9 cellular contexts compared by ENCODE assay signal in the genomic region with DNA sequence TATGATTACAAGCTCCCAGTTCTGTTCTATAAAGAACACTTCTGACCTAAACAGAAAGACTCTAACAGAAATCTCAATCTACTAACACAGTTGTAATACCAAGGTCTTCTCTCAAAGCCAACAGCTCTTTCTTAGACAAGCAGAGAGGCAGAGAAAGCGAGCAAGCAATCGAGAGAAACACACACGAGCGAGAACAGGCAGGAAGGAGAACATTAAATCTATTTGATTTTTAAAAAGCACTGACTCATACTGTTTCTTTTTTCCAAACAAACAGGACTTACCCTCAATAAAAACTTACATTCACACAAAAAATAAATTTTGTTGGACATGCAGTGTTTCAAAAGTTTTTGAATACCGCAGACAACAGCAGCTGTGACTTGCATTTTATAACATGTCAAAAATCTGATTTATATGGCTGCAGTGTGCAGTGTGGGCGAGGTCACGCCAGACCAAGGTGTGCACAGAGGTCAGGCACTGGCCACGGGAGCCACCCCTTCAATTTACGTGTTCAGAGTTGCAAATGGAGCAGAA. TPM values are rescaled to one million over a fixed set of nuclear protein-coding genes. Genes with fewer than 3 reads are reported as not detected.
DNase-seq lines count a peak whose midpoint lies in the region; ATAC-seq and TF ChIP-seq lines count a peak whose summit lies in the region.
"Had no signal": no experiment of that assay in that cellular context is flagged by ENCODE, and none has a peak within 500 bp of the region (broad histone marks: within the 10 kb centered on the region; RNA-seq: fewer than 3 reads in every experiment).

A gene with protein sequence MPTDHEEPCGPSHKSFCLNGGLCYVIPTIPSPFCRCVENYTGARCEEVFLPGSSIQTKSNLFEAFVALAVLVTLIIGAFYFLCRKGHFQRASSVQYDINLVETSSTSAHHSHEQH (minus strand): TSS at position 404 of the 531 bp plus-strand sequence. CDS start 1,194 bp downstream, outside the sequence.

- TF ChIP-seq EP300 in SK-N-SH (IDR thresholded peaks at IDR 0.05; ENCODE audit: borderline replicate concordance in 1 of 2, low read depth in 1 of 2, low read length in 1 of 2) (no peak), stomach (IDR thresholded peaks at IDR 0.05) (no peak)

- peak within 1 kb of the TSS; percentile 39; the same call in 1 of the 2 replicates for H2AFZ ChIP-seq in SK-N-SH (ENCODE audit: low read depth)

- no peaks in the 10 kb centered on the region for H3K27me3 ChIP-seq in SK-N-SH (ENCODE audit: insufficient read depth)
- H3K27me3 ChIP-seq in foreskin keratinocyte, result peaks cover 2% of the 10 kb centered on the region
- no peaks in the 10 kb centered on the region for H3K27me3 ChIP-seq in stomach

- H3K27me3 Mint-ChIP-seq in activated CD4-positive, alpha-beta memory T cell treated with anti-CD3 and anti-CD28 coated beads, Interleukin-2, amount 10 ng/mL, durations not matched to agents 7 days and 5 days, result peaks cover 54% of the 10 kb centered on the region

- H3K9me2 ChIP-seq in SK-N-SH, result no peaks in the 10 kb centered on the region

- H3F3A ChIP-seq in SK-N-SH (replicated peaks; ENCODE audit: insufficient read depth), result no peaks in the 10 kb centered on the region

- no peaks in the 10 kb centered on the region for H4K20me1 ChIP-seq in SK-N-SH (ENCODE audit: insufficient read depth)

- POLR2A ChIA-PET in SK-N-SH (lab: Yijun Ruan, JAX), result no interaction called here
- POLR2A ChIA-PET in RWPE1 (lab: Yijun Ruan, JAX; ENCODE audit: low non-redundant PET), result no interaction called here
- POLR2A ChIA-PET in activated CD4-positive, alpha-beta memory T cell treated with anti-CD3 and anti-CD28 coated beads, Interleukin-2, amount 10 ng/mL, durations not matched to agents 7 days and 5 days (lab: Charles Lee), result no interaction called here

- WGBS in SK-N-SH (ENCODE audit: low lambda C conversion rate), result 32% methylated on average over 9 of the region's 9 CpGs
- WGBS in stomach, 5 donors, result 2 to 6% (median 4%) methylated on average over 9 of the region's 9 CpGs

- H3K79me2 ChIP-seq in SK-N-SH (ENCODE audit: insufficient read depth), result no peaks in the 10 kb centered on the region

- no peak within 1 kb of the TSS for H3K27ac Mint-ChIP-seq in activated CD4-positive, alpha-beta memory T cell treated with anti-CD3 and anti-CD28 coated beads, Interleukin-2, amount 10 ng/mL, durations not matched to agents 7 days and 5 days

- no peak for TF ChIP-seq POLR2A in stomach (IDR thresholded peaks at IDR 0.05)

- H3K9me3 ChIP-seq in SK-N-SH (no peaks in the 10 kb centered on the region), stomach (peaks cover 0 to 10% (median 0%) of the 10 kb centered on the region in 4 donors)

- DNase-seq in SK-N-SH (no peak), RWPE1 (ENCODE audit: low spot score) (peak; percentile 25), foreskin keratinocyte (peak; percentile 9 to 19), stomach (peak; percentile 48), GDM1 (lab: John Stamatoyannopoulos, UW) (no peak)
- no peak for DNase-seq in activated CD4-positive, alpha-beta memory T cell treated with anti-CD3 and anti-CD28 coated beads, Interleukin-2, amount 10 ng/mL, durations not matched to agents 7 days and 5 days
- DNase-seq: cerebellar nuclear complex had no signal

- TF ChIP-seq CTCF in SK-N-SH (IDR thresholded peaks at IDR 0.05) (no peak), RWPE1 (conservative IDR thresholded peaks at IDR 0.05; ENCODE audit: low read depth) (no peak), foreskin keratinocyte (conservative IDR thresholded peaks at IDR 0.05) (no peak), stomach (IDR thresholded peaks at IDR 0.05) (no peak)

- no peak within 1 kb of the TSS for H3K9ac ChIP-seq in SK-N-SH

- H3K4me3 ChIP-seq in SK-N-SH (ENCODE audit: low read depth in 2 of 2, low read length in 1 of 2) (peak within 1 kb of the TSS in 1 of 2 experiments; percentile 48; a peak in 2 of 4 replicates), stomach (peak within 1 kb of the TSS; percentile 19 to 26 (median 22))

- H3K36me3 ChIP-seq in SK-N-SH (replicated peaks in 1 of 2; ENCODE audit: control insufficient read depth in 1 of 2, insufficient read depth in 2 of 2, low read length in 1 of 2), result no peaks in the 10 kb centered on the region
- H3K36me3 ChIP-seq in stomach, result no peaks in the 10 kb centered on the region

- no peak within 1 kb of the TSS for H3K4me3 Mint-ChIP-seq in activated CD4-positive, alpha-beta memory T cell treated with anti-CD3 and anti-CD28 coated beads, Interleukin-2, amount 10 ng/mL, durations not matched to agents 7 days and 5 days

- H3K4me1 ChIP-seq in SK-N-SH (ENCODE audit: control insufficient read depth in 1 of 2, insufficient read depth in 2 of 2, low read depth in 1 of 2, low read length in 1 of 2) (no peaks in the 10 kb centered on the region; a peak in 1 of 4 replicates), foreskin keratinocyte (peaks cover 8% of the 10 kb centered on the region), stomach (peaks cover 0 to 9% (median 2%) of the 10 kb centered on the region in 4 donors)

- intact Hi-C loops in stomach (cut with DNase I; ENCODE audit: low total_unique reads), result no loop called here

- no peak within 1 kb of the TSS for H3K27ac ChIP-seq in SK-N-SH (ENCODE audit: low read depth in 2 of 2, low read length in 1 of 2)
- peak within 1 kb of the TSS; percentile 46; the same call in 1 of the 2 replicates for H3K27ac ChIP-seq in RWPE1
- H3K27ac ChIP-seq in foreskin keratinocyte, result no peak within 1 kb of the TSS
- H3K27ac ChIP-seq in stomach, result peak within 1 kb of the TSS; percentile 31 to 66 (median 51)

- peaks cover 2% of the 10 kb centered on the region for H3K4me1 Mint-ChIP-seq in activated CD4-positive, alpha-beta memory T cell treated with anti-CD3 and anti-CD28 coated beads, Interleukin-2, amount 10 ng/mL, durations not matched to agents 7 days and 5 days

- H3K9me3 Mint-ChIP-seq in activated CD4-positive, alpha-beta memory T cell treated with anti-CD3 and anti-CD28 coated beads, Interleukin-2, amount 10 ng/mL, durations not matched to agents 7 days and 5 days, result no peaks in the 10 kb centered on the region

- CTCF ChIA-PET in SK-N-SH (lab: Yijun Ruan, JAX) (interaction anchor here (1.2 to 1.6 kb wide), 5 partner anchors 18 to 226 kb away, joined by 3 to 5 read pairs (median 4); no protein-coding TSS in a partner anchor), RWPE1 (lab: Yijun Ruan, JAX) (no interaction called here)
- CTCF ChIA-PET in activated CD4-positive, alpha-beta memory T cell treated with anti-CD3 and anti-CD28 coated beads, Interleukin-2, amount 10 ng/mL, durations not matched to agents 7 days and 5 days (lab: Charles Lee), result no interaction called here

- no peak for TF ChIP-seq RAD21 in SK-N-SH (IDR thresholded peaks at IDR 0.05; ENCODE audit: low read length)

- H3K4me2 ChIP-seq in SK-N-SH, result peak within 1 kb of the TSS; percentile 64

- no peak for ATAC-seq in SK-N-SH treated with all-trans-retinoic acid at 6 μM for 48 hours
- ATAC-seq in foreskin keratinocyte, result peak; percentile 28
- no peak for ATAC-seq in GM21526 (IDR thresholded peaks at IDR 0.05; ENCODE audit: low FRiP score, unreplicated experiment)

- no peaks in the 10 kb centered on the region for H3K36me3 Mint-ChIP-seq in activated CD4-positive, alpha-beta memory T cell treated with anti-CD3 and anti-CD28 coated beads, Interleukin-2, amount 10 ng/mL, durations not matched to agents 7 days and 5 days (ENCODE audit: low read depth)

TF ChIP-seq in SK-N-SH, 30 proteins besides CTCF, POLR2A, EP300 and RAD21 (continues in another document):
- TF ChIP-seq EZH2phosphoT487 (IDR thresholded peaks at IDR 0.05; ENCODE audit: borderline replicate concordance, low read depth) (no peak), MEF2A (IDR thresholded peaks at IDR 0.05; ENCODE audit: borderline replicate concordance, low read depth) (no peak), FOXM1 (IDR thresholded peaks at IDR 0.05; ENCODE audit: low read depth) (no peak), NFIC (IDR thresholded peaks at IDR 0.05; ENCODE audit: borderline replicate concordance) (no peak), ELF1 (IDR thresholded peaks at IDR 0.05) (no peak)
- TF ChIP-seq, protein P1, sequence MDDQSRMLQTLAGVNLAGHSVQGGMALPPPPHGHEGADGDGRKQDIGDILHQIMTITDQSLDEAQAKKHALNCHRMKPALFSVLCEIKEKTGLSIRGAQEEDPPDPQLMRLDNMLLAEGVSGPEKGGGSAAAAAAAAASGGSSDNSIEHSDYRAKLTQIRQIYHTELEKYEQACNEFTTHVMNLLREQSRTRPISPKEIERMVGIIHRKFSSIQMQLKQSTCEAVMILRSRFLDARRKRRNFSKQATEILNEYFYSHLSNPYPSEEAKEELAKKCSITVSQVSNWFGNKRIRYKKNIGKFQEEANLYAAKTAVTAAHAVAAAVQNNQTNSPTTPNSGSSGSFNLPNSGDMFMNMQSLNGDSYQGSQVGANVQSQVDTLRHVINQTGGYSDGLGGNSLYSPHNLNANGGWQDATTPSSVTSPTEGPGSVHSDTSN (IDR thresholded peaks at IDR 0.05), result no peak

TF ChIP-seq in SK-N-SH treated with all-trans-retinoic acid at 6 μM for 48 hours, 23 proteins besides CTCF, POLR2A, EP300 and RAD21 (continues in another document):
- TF ChIP-seq PPARA (CRISPR knock-in tag; IDR thresholded peaks at IDR 0.05; ENCODE audit: borderline replicate concordance), result no peak
- no peak for TF ChIP-seq ZFP3 (CRISPR knock-in tag; IDR thresholded peaks at IDR 0.05)
- TF ChIP-seq ESRRG (CRISPR knock-in tag; IDR thresholded peaks at IDR 0.05), result no peak
- TF ChIP-seq BACH2 (CRISPR knock-in tag; IDR thresholded peaks at IDR 0.05; ENCODE audit: borderline replicate concordance), result no peak
- TF ChIP-seq ZC3H10 (CRISPR knock-in tag; IDR thresholded peaks at IDR 0.05), result no peak
- TF ChIP-seq ZNF8 (CRISPR knock-in tag; IDR thresholded peaks at IDR 0.05), result no peak

RNA-seq across cellular contexts. Expression of the gene that starts here (rescaled TPM):
- polyA plus RNA-seq in SK-N-SH (2012; rRNA removed) (not detected in 2 replicates), foreskin keratinocyte (0.01 TPM in 1 of 2 replicates, not detected in the other), stomach (10 to 100 TPM in 2 of 3 donors, 1 to 10 TPM in 1; 1.6 to 22.7 (median 16.6) TPM)
- 0.09 TPM in 1 of 2 replicates, not detected in the other for polyA plus RNA-seq in SK-N-SH (2012; cell fraction: cytosol; rRNA removed)
- 0.04 and 0.13 TPM in 2 replicates for polyA plus RNA-seq in SK-N-SH (2012; cell fraction: nucleus; rRNA removed)
- total RNA-seq in foreskin keratinocyte (not detected in 2 replicates), stomach (10 to 100 TPM in 3 of 5 donors, not detected in 2; 16.4 to 42.0 (median 30.4) TPM)
- not detected for total RNA-seq in activated CD4-positive, alpha-beta memory T cell treated with anti-CD3 and anti-CD28 coated beads, Interleukin-2, amount 10 ng/mL, durations not matched to agents 7 days and 5 days

Comparison
In these comparisons a context has a peak if more than half of its experiments do, and no peak if none do; other contexts are left out.
1. Peak in DNase-seq and ATAC-seq in foreskin keratinocyte; RNA of the gene not detected or under 1 TPM.
2. DNase-seq: peak in RWPE1 (single experiment) and stomach (single experiment); none in SK-N-SH (single experiment), activated CD4-positive, alpha-beta memory T cell treated with anti-CD3 and anti-CD28 coated beads, Interleukin-2, amount 10 ng/mL, durations not matched to agents 7 days and 5 days (single experiment) and GDM1 (single experiment).
3. H3K27ac ChIP-seq: peak in RWPE1 (single experiment) and stomach (5 of 5); none in SK-N-SH (0 of 2) and foreskin keratinocyte (single experiment).